In the genomic region with DNA sequence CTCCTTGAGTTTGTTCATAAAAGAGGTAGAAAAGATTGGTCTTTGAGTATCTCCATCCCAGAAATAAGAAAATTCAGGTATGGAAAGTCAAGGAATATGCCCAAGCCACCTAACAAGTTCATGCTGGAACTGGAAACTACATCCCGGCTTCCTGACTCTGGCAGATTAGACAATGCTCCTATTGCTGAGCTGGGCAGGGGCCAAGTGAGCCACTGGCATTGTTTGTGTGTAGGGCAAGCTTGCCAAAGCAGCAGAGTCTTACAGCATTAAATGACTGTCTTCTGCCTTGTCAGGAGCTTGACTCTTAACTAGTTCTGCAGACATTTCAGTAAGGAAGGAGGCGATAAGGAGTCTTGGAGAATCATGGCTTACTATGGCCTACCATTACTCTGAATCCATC, we compare ENCODE assay signal across 14 cellular contexts. TPM values are rescaled to one million over a fixed set of nuclear protein-coding genes. Genes with fewer than 3 reads are reported as not detected.
DNase-seq lines count a peak whose midpoint lies in the region; ATAC-seq and TF ChIP-seq lines count a peak whose summit lies in the region.
"Had no signal": no experiment of that assay in that cellular context is flagged by ENCODE, and none has a peak within 500 bp of the region (broad histone marks: within the 10 kb centered on the region; RNA-seq: fewer than 3 reads in every experiment).

No MANE protein-coding gene starts in this region.

- H3K27me3 Mint-ChIP-seq in activated naive CD8-positive, alpha-beta T cell treated with anti-CD3 and anti-CD28 coated beads, Interleukin-2, amount 50 U/mL, for 24 hours = peaks cover 3% of the 10 kb centered on the region
- H3K27me3 Mint-ChIP-seq in activated naive CD8-positive, alpha-beta T cell treated with anti-CD3 and anti-CD28 coated beads for 36 hours = peaks cover 38% of the 10 kb centered on the region

- no peak for TF ChIP-seq POLR2A in suprapubic skin (IDR thresholded peaks at IDR 0.05)

- no peaks in the 10 kb centered on the region for H3K9me3 Mint-ChIP-seq in activated naive CD8-positive, alpha-beta T cell treated with anti-CD3 and anti-CD28 coated beads, Interleukin-2, amount 50 U/mL, for 24 hours
- no peaks in the 10 kb centered on the region for H3K9me3 Mint-ChIP-seq in activated naive CD8-positive, alpha-beta T cell treated with anti-CD3 and anti-CD28 coated beads for 36 hours

- WGBS in suprapubic skin = 52% methylated on average over 2 of the region's 2 CpGs

- no peak for TF ChIP-seq CTCF in suprapubic skin (IDR thresholded peaks at IDR 0.05)

- peaks cover 11% of the 10 kb centered on the region for H3K4me1 ChIP-seq in suprapubic skin

- no peaks in the 10 kb centered on the region for H3K9me3 ChIP-seq in suprapubic skin

- H3K4me1 Mint-ChIP-seq in activated naive CD8-positive, alpha-beta T cell treated with anti-CD3 and anti-CD28 coated beads, Interleukin-2, amount 50 U/mL, for 24 hours = peaks cover 92% of the 10 kb centered on the region
- peaks cover 79% of the 10 kb centered on the region for H3K4me1 Mint-ChIP-seq in activated naive CD8-positive, alpha-beta T cell treated with anti-CD3 and anti-CD28 coated beads for 36 hours

- H3K27ac ChIP-seq in suprapubic skin = peak overlapping the region; percentile 52
- H3K27ac ChIP-seq: HL-60 had no signal

- no peaks in the 10 kb centered on the region for H3K36me3 Mint-ChIP-seq in activated naive CD8-positive, alpha-beta T cell treated with anti-CD3 and anti-CD28 coated beads, Interleukin-2, amount 50 U/mL, for 24 hours (ENCODE audit: low read depth)
- H3K36me3 Mint-ChIP-seq in activated naive CD8-positive, alpha-beta T cell treated with anti-CD3 and anti-CD28 coated beads for 36 hours = peaks cover 3% of the 10 kb centered on the region

- no peaks in the 10 kb centered on the region for H3K27me3 ChIP-seq in suprapubic skin

- DNase-seq in activated naive CD8-positive, alpha-beta T cell treated with anti-CD3 and anti-CD28 coated beads, Interleukin-2, amount 50 U/mL, for 24 hours = no peak
- DNase-seq in activated naive CD8-positive, alpha-beta T cell treated with anti-CD3 and anti-CD28 coated beads for 36 hours = no peak
- peak; percentile 61 for DNase-seq in astrocyte of the hippocampus (ENCODE audit: low read depth, low spot score)
- DNase-seq in head of caudate nucleus = peak in 41 of 42 donors; percentile 24 to 91 (median 72)
- DNase-seq in suprapubic skin (ENCODE audit: low spot score in 2 of 2) = no peak
- no peak for DNase-seq in islet precursor cell
- DNase-seq: NCI-H1048, NCI-H524 treated with DMSO at 0.1 percent for 48 hours, retina, SIG-M5 had no signal

- no peak for TF ChIP-seq EP300 in suprapubic skin (IDR thresholded peaks at IDR 0.05)

- ATAC-seq in activated naive CD8-positive, alpha-beta T cell treated with anti-CD3 and anti-CD28 coated beads, Interleukin-2, amount 50 U/mL, for 24 hours = no peak
- ATAC-seq in HG03139 (IDR thresholded peaks at IDR 0.05; ENCODE audit: unreplicated experiment) (no peak), GM21360 (IDR thresholded peaks at IDR 0.05; ENCODE audit: unreplicated experiment) (no peak)

- no peaks in the 10 kb centered on the region for H3K36me3 ChIP-seq in suprapubic skin

- intact Hi-C loops in head of caudate nucleus (cut with DNase I) = no loop called here

- peak overlapping the region; percentile 45 for H3K27ac Mint-ChIP-seq in activated naive CD8-positive, alpha-beta T cell treated with anti-CD3 and anti-CD28 coated beads, Interleukin-2, amount 50 U/mL, for 24 hours
- H3K27ac Mint-ChIP-seq in activated naive CD8-positive, alpha-beta T cell treated with anti-CD3 and anti-CD28 coated beads for 36 hours = no peak overlapping the region

- H3K4me3 ChIP-seq in suprapubic skin = no peak overlapping the region
- H3K4me3 ChIP-seq: lung had no signal

- peak overlapping the region; percentile 16 for H3K4me3 Mint-ChIP-seq in activated naive CD8-positive, alpha-beta T cell treated with anti-CD3 and anti-CD28 coated beads, Interleukin-2, amount 50 U/mL, for 24 hours
- no peak overlapping the region for H3K4me3 Mint-ChIP-seq in activated naive CD8-positive, alpha-beta T cell treated with anti-CD3 and anti-CD28 coated beads for 36 hours

RNA-seq across cellular contexts. Expression of a gene that starts 30.0 kb away (rescaled TPM):
- 10 to 100 TPM; 13.1 to 13.4 TPM for total RNA-seq in activated naive CD8-positive, alpha-beta T cell treated with anti-CD3 and anti-CD28 coated beads for 36 hours
- total RNA-seq in suprapubic skin = 10 to 100 TPM; 10.9 to 47.7 (median 27.8) TPM

Comparison
In these comparisons a context has a peak if more than half of its experiments do, and no peak if none do; other contexts are left out.
1. DNase-seq: peak in astrocyte of the hippocampus (single experiment) and head of caudate nucleus (41 of 42); none in activated naive CD8-positive, alpha-beta T cell treated with anti-CD3 and anti-CD28 coated beads, Interleukin-2, amount 50 U/mL, for 24 hours (single experiment), activated naive CD8-positive, alpha-beta T cell treated with anti-CD3 and anti-CD28 coated beads for 36 hours (single experiment), suprapubic skin (0 of 2) and islet precursor cell (single experiment).